11 cellular contexts compared by ENCODE assay signal in genomic region chr10:63917363-63917762, GRCh38.
"Had no signal": no experiment of that assay in that cellular context is flagged by ENCODE, and none has a peak within 500 bp of the region (broad histone marks: within the 10 kb centered on the region; RNA-seq: fewer than 3 reads in every experiment).

No MANE protein-coding gene starts in this region.

- ATAC-seq: esophagus mucosa; right lobe of liver; stimulated activated naive CD8-positive, alpha-beta T cell treated with anti-CD3 and anti-CD28 coated beads, Interleukin-15, Interleukin-2, amounts not matched to agents 100 U/mL and 50 U/mL, for 24 hours; T-helper 17 cell; WTC11 had no signal

- H3K27ac ChIP-seq: right lobe of liver, suprapubic skin had no signal

- DNase-seq: activated CD4-positive, alpha-beta memory T cell treated with anti-CD3 and anti-CD28 coated beads, Interleukin-2, amount 10 ng/mL, durations not matched to agents 7 days and 5 days; activated CD4-positive, alpha-beta T cell treated with anti-CD3 and anti-CD28 coated beads for 4 hours; activated T-cell treated with anti-CD3 and anti-CD28 coated beads, Interleukin-2, amount 50 U/mL, for 24 hours; caudate nucleus; kidney; right lobe of liver; stimulated activated naive CD8-positive, alpha-beta T cell treated with anti-CD3 and anti-CD28 coated beads, Interleukin-15, Interleukin-2, amounts not matched to agents 100 U/mL and 50 U/mL, for 24 hours; T-helper 17 cell had no signal

- H3K9me3 ChIP-seq: right lobe of liver, suprapubic skin had no signal

- H3K36me3 ChIP-seq: right lobe of liver, suprapubic skin had no signal

- H3K4me3 ChIP-seq: right lobe of liver, suprapubic skin had no signal

- H3K4me1 ChIP-seq: right lobe of liver had no signal

- H3K27me3 ChIP-seq: right lobe of liver, suprapubic skin had no signal
